In genomic region chr7:137592232-137592896, GRCh38 we compare ENCODE assay signal across 9 cellular contexts.
A peak's percentile ranks its signal among the peaks of the same experiment; 100 is the strongest.
DNase-seq lines count a peak whose midpoint lies in the region; ATAC-seq, FAIRE-seq and TF ChIP-seq lines count a peak whose summit lies in the region.
"Had no signal": no experiment of that assay in that cellular context is flagged by ENCODE, and none has a peak within 500 bp of the region (broad histone marks: within the 10 kb centered on the region; RNA-seq: fewer than 3 reads in every experiment).

No MANE protein-coding gene starts in this region.

- no peak overlapping the region for H3K9ac ChIP-seq in NT2/D1 (ENCODE audit: insufficient read length, low read depth)
- H3K9ac ChIP-seq in colonic mucosa (ENCODE audit: low read depth in 2 of 2, low read length in 2 of 2) = no peak overlapping the region

- CTCF ChIA-PET in Caco-2 (lab: Charles Lee) = interaction anchor here (0.6 to 1.9 kb wide), 4 partner anchors 14 to 423 kb away, joined by 3 to 9 read pairs (median 6); no protein-coding TSS in a partner anchor

- no peaks in the 10 kb centered on the region for H3K36me3 Mint-ChIP-seq in Caco-2 (ENCODE audit: insufficient read depth, unreplicated experiment)

- no peaks in the 10 kb centered on the region for H3K27me3 ChIP-seq in Caco-2 (replicated peaks; ENCODE audit: control insufficient read depth, insufficient read depth, low read length)
- H3K27me3 ChIP-seq in NT2/D1 (ENCODE audit: insufficient read depth, insufficient read length) = no peaks in the 10 kb centered on the region
- no peaks in the 10 kb centered on the region for H3K27me3 ChIP-seq in colonic mucosa
- no peaks in the 10 kb centered on the region for H3K27me3 ChIP-seq in left lung

- no peaks in the 10 kb centered on the region for H3K4me1 Mint-ChIP-seq in Caco-2 (ENCODE audit: low read depth, unreplicated experiment)
- H3K4me1 Mint-ChIP-seq: activated B cell treated with CpG ODN at 0.5 μM for 24 hours had no signal

- no peak overlapping the region for H3K4me3 Mint-ChIP-seq in Caco-2 (ENCODE audit: unreplicated experiment)
- H3K4me3 Mint-ChIP-seq: activated B cell treated with CpG ODN at 0.5 μM for 24 hours had no signal

- H3K27ac Mint-ChIP-seq in Caco-2 (ENCODE audit: unreplicated experiment) = no peak overlapping the region
- H3K27ac Mint-ChIP-seq: activated B cell treated with CpG ODN at 0.5 μM for 24 hours had no signal

- no peaks in the 10 kb centered on the region for H3K36me3 ChIP-seq in Caco-2 (ENCODE audit: control insufficient read depth, insufficient read depth, low read length)
- H3K36me3 ChIP-seq in NT2/D1 (ENCODE audit: insufficient read depth, insufficient read length, low read length) = no peaks in the 10 kb centered on the region
- H3K36me3 ChIP-seq in colonic mucosa = no peaks in the 10 kb centered on the region
- H3K36me3 ChIP-seq in left lung = no peaks in the 10 kb centered on the region

- H3K9me3 ChIP-seq in Caco-2 (no peaks in the 10 kb centered on the region), NT2/D1 (ENCODE audit: insufficient read depth, low read length) (no peaks in the 10 kb centered on the region), colonic mucosa (no peaks in the 10 kb centered on the region), left lung (no peaks in the 10 kb centered on the region)

- H3K4me1 ChIP-seq in Caco-2 (no peaks in the 10 kb centered on the region), NT2/D1 (ENCODE audit: insufficient read depth, insufficient read length) (no peaks in the 10 kb centered on the region), colonic mucosa (no peaks in the 10 kb centered on the region), left lung (peaks cover 3 to 5% of the 10 kb centered on the region in 2 donors)

- no peaks in the 10 kb centered on the region for H3K9me3 Mint-ChIP-seq in Caco-2 (ENCODE audit: unreplicated experiment)
- H3K9me3 Mint-ChIP-seq: activated B cell treated with CpG ODN at 0.5 μM for 24 hours had no signal

- H3K27ac ChIP-seq in colonic mucosa (no peak overlapping the region), left lung (no peak overlapping the region)

- H3K27me3 Mint-ChIP-seq in Caco-2 (ENCODE audit: insufficient read depth, unreplicated experiment) = peaks cover 10% of the 10 kb centered on the region
- H3K27me3 Mint-ChIP-seq: activated B cell treated with CpG ODN at 0.5 μM for 24 hours had no signal

- no peak overlapping the region for H3K4me3 ChIP-seq in Caco-2 (ENCODE audit: low read depth, low read length)
- H3K4me3 ChIP-seq in NT2/D1 (ENCODE audit: insufficient read length, low read depth) = no peak overlapping the region
- no peak overlapping the region for H3K4me3 ChIP-seq in colonic mucosa
- no peak overlapping the region for H3K4me3 ChIP-seq in left lung

- FAIRE-seq in HTR-8/SVneo (lab: Jason Lieb, UNC) = no peak

- POLR2A ChIA-PET in Caco-2 (lab: Charles Lee) = no interaction called here

- DNase-seq in Caco-2 (peak; percentile 59 to 68), HTR-8/SVneo (ENCODE audit: insufficient read length, low spot score) (peak; percentile 47), NT2/D1 (ENCODE audit: low read depth, low spot score) (peak; percentile 49), colonic mucosa (peak; percentile 55), left lung (peak in 1 of 2 donors; percentile 41), omental fat pad (ENCODE audit: low spot score) (no peak)
- DNase-seq: activated B cell treated with CpG ODN at 0.5 μM for 24 hours had no signal

- intact Hi-C loops in Caco-2 (cut with micrococcal nuclease; ENCODE audit: unreplicated experiment) = loop anchor here (1.0 kb wide), 2 partner anchors 138 to 423 kb away; no protein-coding TSS in a partner anchor
- intact Hi-C loops in colonic mucosa (cut with DNase I) = loop anchor here (5.0 to 10.0 kb wide), 3 partner anchors 418 to 1788 kb away; no protein-coding TSS in a partner anchor
- intact Hi-C loops in left lung (cut with DNase I) = no loop called here

- ATAC-seq in GM19328 (IDR thresholded peaks at IDR 0.05; ENCODE audit: unreplicated experiment) = peak; percentile 67
- peak; percentile 97 for ATAC-seq in left lung
- ATAC-seq in omental fat pad (ENCODE audit: low FRiP score) = no peak
- no peak for ATAC-seq in HG02884 (IDR thresholded peaks at IDR 0.05; ENCODE audit: unreplicated experiment)

- TF ChIP-seq CTCF in Caco-2 (IDR thresholded peaks at IDR 0.05; ENCODE audit: insufficient read depth in 1 of 2, low read depth in 1 of 2, low read length in 1 of 2, severe bottlenecking in 1 of 2, unreplicated experiment in 1 of 2) = peak; percentile 72 to 80
- peak; percentile 55 for TF ChIP-seq CTCF in colonic mucosa (IDR thresholded peaks at IDR 0.05)
- TF ChIP-seq CTCF in left lung (IDR thresholded peaks at IDR 0.05) = peak; percentile 27 to 63
- TF ChIP-seq CTCF in omental fat pad (IDR thresholded peaks at IDR 0.05) = no peak

- no TSS peak for BruUV-seq in Caco-2 (replicated peaks; lab: Mats Ljungman, UMichigan)

Comparison
In these comparisons a context has a peak if more than half of its experiments do, and no peak if none do; other contexts are left out.
1. CTCF ChIP-seq: peak in Caco-2 (2 of 2), colonic mucosa (single experiment) and left lung (2 of 2); none in omental fat pad (0 of 3).
2. ATAC-seq: peak in GM19328 (single experiment) and left lung (single experiment); none in omental fat pad (single experiment) and HG02884 (single experiment).
3. intact Hi-C loops: an anchor here in Caco-2 (1.0 kb wide) and colonic mucosa (5.0 to 10.0 kb wide); none called in left lung.